11 cellular contexts compared by ENCODE assay signal in the genomic region with DNA sequence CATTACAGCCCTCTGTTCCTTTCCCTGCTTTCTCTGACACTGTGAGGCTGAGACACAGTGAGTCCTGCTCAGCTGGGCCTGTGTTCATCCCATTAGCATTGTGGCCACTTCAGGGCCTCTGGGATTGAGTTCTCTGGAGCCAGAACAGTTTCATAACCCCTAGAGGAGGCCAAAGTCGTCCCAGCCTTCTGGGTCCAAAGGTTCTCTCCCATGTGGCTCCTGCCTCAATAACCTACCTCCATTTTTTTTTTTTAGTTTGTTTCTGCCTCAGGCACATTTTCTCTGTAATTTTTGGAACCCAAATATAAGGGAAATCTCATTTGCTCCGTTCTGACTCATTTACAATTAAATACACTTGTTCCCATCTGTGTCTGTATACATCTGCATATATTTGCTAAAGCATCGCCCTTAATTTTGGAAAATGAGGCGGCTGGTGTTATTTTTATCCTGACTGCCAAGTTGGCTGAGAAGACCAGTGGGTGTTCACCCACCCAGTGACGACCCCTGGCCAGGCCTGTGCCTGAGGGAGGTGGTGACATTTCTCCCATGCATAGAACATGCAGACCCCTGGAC. TPM values are rescaled to one million over a fixed set of nuclear protein-coding genes. Genes with fewer than 3 reads are reported as not detected.
DNase-seq lines count a peak whose midpoint lies in the region; ATAC-seq, FAIRE-seq and TF ChIP-seq lines count a peak whose summit lies in the region.
"Had no signal": no experiment of that assay in that cellular context is flagged by ENCODE, and none has a peak within 500 bp of the region (broad histone marks: within the 10 kb centered on the region; RNA-seq: fewer than 3 reads in every experiment).

No MANE protein-coding gene starts in this region.

- no peak for DNase-seq in activated CD4-positive, alpha-beta T cell treated with anti-CD3 and anti-CD28 coated beads, Interleukin-2, amount 10 ng/mL, durations not matched to agents 24 days and 14 days
- no peak for DNase-seq in activated CD4-positive, alpha-beta T cell treated with anti-CD3 and anti-CD28 coated beads for 4 hours
- peak; percentile 31 for DNase-seq in fibroblast of the aortic adventitia (ENCODE audit: low read depth)
- no peak for DNase-seq in GM10266 (ENCODE audit: extremely low spot score)
- DNase-seq in NCI-H187 (lab: John Stamatoyannopoulos, UW) = no peak
- DNase-seq in GM12892 (ENCODE audit: insufficient read length) = no peak
- DNase-seq: NCI-H1092; stimulated activated CD4-positive, alpha-beta T cell treated with anti-CD3 and anti-CD28 coated beads, Interleukin-4, amount 100 ng/mL, for 4 hours had no signal

- peaks cover 26% of the 10 kb centered on the region for H3K4me1 Mint-ChIP-seq in activated CD4-positive, alpha-beta T cell treated with anti-CD3 and anti-CD28 coated beads, Interleukin-2, amount 10 ng/mL, durations not matched to agents 24 days and 14 days

- FAIRE-seq in GM12892 (lab: Jason Lieb, UNC) = no peak

- H3K36me3 Mint-ChIP-seq in activated CD4-positive, alpha-beta T cell treated with anti-CD3 and anti-CD28 coated beads, Interleukin-2, amount 10 ng/mL, durations not matched to agents 24 days and 14 days (ENCODE audit: low read depth) = no peaks in the 10 kb centered on the region
- H3K36me3 Mint-ChIP-seq: activated naive CD8-positive, alpha-beta T cell had no signal

- H4K20me1 ChIP-seq in neural cell (ENCODE audit: insufficient read depth) = no peaks in the 10 kb centered on the region

- no peak for TF ChIP-seq POLR2A in GM12892 (IDR thresholded peaks at IDR 0.05; ENCODE audit: low read depth, low read length)

- H3K4me3 ChIP-seq in fibroblast of the aortic adventitia (ENCODE audit: low read depth, low read length) (no peak overlapping the region), neural cell (ENCODE audit: low read length) (no peak overlapping the region)

- H3K9me3 Mint-ChIP-seq in activated CD4-positive, alpha-beta T cell treated with anti-CD3 and anti-CD28 coated beads, Interleukin-2, amount 10 ng/mL, durations not matched to agents 24 days and 14 days = no peaks in the 10 kb centered on the region

- TF ChIP-seq CTCF in fibroblast of the aortic adventitia (IDR thresholded peaks at IDR 0.05; ENCODE audit: insufficient read depth, low read length) (peak; percentile 19), neural cell (IDR thresholded peaks at IDR 0.05; ENCODE audit: poor library complexity, severe bottlenecking) (no peak), GM10266 (IDR thresholded peaks at IDR 0.05; ENCODE audit: control insufficient read depth, insufficient read depth, low read depth, missing control alignments) (no peak)

- peak overlapping the region; percentile 36 for H3K9ac ChIP-seq in neural cell (ENCODE audit: low read length)

- TF ChIP-seq RAD21 in neural cell (conservative IDR thresholded peaks at IDR 0.05) = no peak

- intact Hi-C loops in activated CD4-positive, alpha-beta T cell treated with anti-CD3 and anti-CD28 coated beads, Interleukin-2, amount 10 ng/mL, durations not matched to agents 24 days and 14 days (cut with micrococcal nuclease) = no loop called here

- peaks cover 36% of the 10 kb centered on the region for H3K27me3 Mint-ChIP-seq in activated CD4-positive, alpha-beta T cell treated with anti-CD3 and anti-CD28 coated beads, Interleukin-2, amount 10 ng/mL, durations not matched to agents 24 days and 14 days

- H3K4me3 Mint-ChIP-seq in activated CD4-positive, alpha-beta T cell treated with anti-CD3 and anti-CD28 coated beads, Interleukin-2, amount 10 ng/mL, durations not matched to agents 24 days and 14 days = no peak overlapping the region
- H3K4me3 Mint-ChIP-seq: activated naive CD8-positive, alpha-beta T cell had no signal

- no peaks in the 10 kb centered on the region for H3K9me2 ChIP-seq in neural cell (ENCODE audit: insufficient read depth, low read length)

- no peaks in the 10 kb centered on the region for H3K9me3 ChIP-seq in neural cell (ENCODE audit: low read length)

- H3K27ac Mint-ChIP-seq in activated CD4-positive, alpha-beta T cell treated with anti-CD3 and anti-CD28 coated beads, Interleukin-2, amount 10 ng/mL, durations not matched to agents 24 days and 14 days = peak overlapping the region; percentile 16
- H3K27ac Mint-ChIP-seq: activated naive CD8-positive, alpha-beta T cell had no signal

- H3K4me2 ChIP-seq in neural cell (ENCODE audit: low read length) = no peak overlapping the region

- H3K79me2 ChIP-seq in neural cell (replicated peaks; ENCODE audit: insufficient read depth, low read length) = no peaks in the 10 kb centered on the region

- no peaks in the 10 kb centered on the region for H3K36me3 ChIP-seq in neural cell (ENCODE audit: insufficient read depth, low read length)

- no peak for TF ChIP-seq EP300 in neural cell (conservative IDR thresholded peaks at IDR 0.05; ENCODE audit: poor library complexity, severe bottlenecking)

- ATAC-seq in HG03175 (IDR thresholded peaks at IDR 0.05; ENCODE audit: unreplicated experiment) = no peak

- no peaks in the 10 kb centered on the region for H3F3A ChIP-seq in neural cell (ENCODE audit: insufficient read depth, low read length, poor library complexity, severe bottlenecking)

- no peaks in the 10 kb centered on the region for H3K27me3 ChIP-seq in neural cell (ENCODE audit: insufficient read depth, low read depth, low read length)

- no peak overlapping the region for H2AFZ ChIP-seq in neural cell (ENCODE audit: low read depth, low read length)

- no peak overlapping the region for H3K27ac ChIP-seq in neural cell (ENCODE audit: low read length)

TF ChIP-seq in neural cell, 6 proteins besides CTCF, POLR2A, EP300 and RAD21:
- TF ChIP-seq POLR2AphosphoS5 (IDR thresholded peaks at IDR 0.05) = no peak

RNA-seq across cellular contexts. Expression of a gene that starts 27.3 kb away (rescaled TPM):
- 58.7 and 78.6 TPM in 2 replicates for total RNA-seq in activated CD4-positive, alpha-beta T cell treated with anti-CD3 and anti-CD28 coated beads, Interleukin-2, amount 10 ng/mL, durations not matched to agents 24 days and 14 days
- 327 and 497 TPM in 2 replicates for total RNA-seq in fibroblast of the aortic adventitia (ENCODE audit: low replicate concordance)
- polyA plus RNA-seq in neural cell = 87.9 and 95.9 TPM in 2 replicates
- polyA minus RNA-seq in neural cell = 88.9 and 92.3 TPM in 2 replicates
- polyA plus RNA-seq in GM12892 (2012; ENCODE audit: missing spikeins) = 61.9 TPM
